Comparison of ENCODE assay signal across 11 cellular contexts in the genomic region with DNA sequence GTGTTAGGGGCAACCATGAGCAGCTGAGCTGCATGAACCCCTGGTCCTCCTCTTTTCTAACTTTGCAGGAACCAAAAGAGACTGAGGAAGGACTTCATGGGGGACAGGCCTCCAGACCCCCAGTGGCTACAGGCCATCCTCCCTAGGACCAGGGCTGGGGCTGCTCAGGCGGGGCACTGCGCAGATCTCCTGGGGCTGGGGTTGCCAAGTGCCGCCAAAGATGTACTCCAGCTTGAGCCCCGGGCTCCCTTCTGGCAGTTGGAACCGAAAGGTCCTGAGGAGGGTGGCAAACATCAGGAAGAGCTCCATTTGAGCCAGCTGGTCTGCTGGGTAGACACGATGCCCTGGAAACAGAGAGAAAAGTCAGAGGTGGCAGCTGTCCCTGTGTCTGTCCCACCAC.
"Had no signal": no experiment of that assay in that cellular context is flagged by ENCODE, and none has a peak within 500 bp of the region (broad histone marks: within the 10 kb centered on the region; RNA-seq: fewer than 3 reads in every experiment).

No MANE protein-coding gene starts in this region.

- H3K9me3 ChIP-seq: body of pancreas, left lung, upper lobe of left lung had no signal

- H3K79me2 ChIP-seq: hepatocyte had no signal

- H3K4me1 ChIP-seq: body of pancreas, left lung had no signal

- H3K4me2 ChIP-seq: hepatocyte had no signal

- H3K4me3 Mint-ChIP-seq: activated CD4-positive, alpha-beta memory T cell treated with anti-CD3 and anti-CD28 coated beads, Interleukin-2, amount 10 ng/mL, durations not matched to agents 7 days and 5 days; activated CD4-positive, alpha-beta T cell treated with anti-CD3 and anti-CD28 coated beads, Interleukin-2, amount 10 ng/mL, durations not matched to agents 24 days and 14 days; activated naive CD8-positive, alpha-beta T cell treated with anti-CD3 and anti-CD28 coated beads, Interleukin-2, amount 50 U/mL, for 24 hours; activated T-cell treated with anti-CD3 and anti-CD28 coated beads, Interleukin-2, amount 50 U/mL, for 72 hours; naive thymus-derived CD4-positive, alpha-beta T cell; neural crest cell had no signal

- H3K27ac Mint-ChIP-seq: activated CD4-positive, alpha-beta memory T cell treated with anti-CD3 and anti-CD28 coated beads, Interleukin-2, amount 10 ng/mL, durations not matched to agents 7 days and 5 days; activated CD4-positive, alpha-beta T cell treated with anti-CD3 and anti-CD28 coated beads, Interleukin-2, amount 10 ng/mL, durations not matched to agents 24 days and 14 days; activated naive CD8-positive, alpha-beta T cell treated with anti-CD3 and anti-CD28 coated beads, Interleukin-2, amount 50 U/mL, for 24 hours; activated T-cell treated with anti-CD3 and anti-CD28 coated beads, Interleukin-2, amount 50 U/mL, for 72 hours had no signal

- H2AFZ ChIP-seq: hepatocyte had no signal

- H3K36me3 ChIP-seq: left lung, upper lobe of left lung had no signal

- H3K9me3 Mint-ChIP-seq: activated CD4-positive, alpha-beta memory T cell treated with anti-CD3 and anti-CD28 coated beads, Interleukin-2, amount 10 ng/mL, durations not matched to agents 7 days and 5 days; activated CD4-positive, alpha-beta T cell treated with anti-CD3 and anti-CD28 coated beads, Interleukin-2, amount 10 ng/mL, durations not matched to agents 24 days and 14 days; activated naive CD8-positive, alpha-beta T cell treated with anti-CD3 and anti-CD28 coated beads, Interleukin-2, amount 50 U/mL, for 24 hours; activated T-cell treated with anti-CD3 and anti-CD28 coated beads, Interleukin-2, amount 50 U/mL, for 72 hours; neural crest cell had no signal

- H3K4me1 Mint-ChIP-seq: activated CD4-positive, alpha-beta T cell treated with anti-CD3 and anti-CD28 coated beads, Interleukin-2, amount 10 ng/mL, durations not matched to agents 24 days and 14 days; neural crest cell had no signal

- H3K27me3 ChIP-seq: body of pancreas, hepatocyte, upper lobe of left lung had no signal

- DNase-seq: activated effector memory CD4-positive, alpha-beta T cell treated with Interleukin-2 at 50 U/mL for 16 hours; activated naive CD8-positive, alpha-beta T cell treated with anti-CD3 and anti-CD28 coated beads, Interleukin-2, amount 50 U/mL, for 24 hours; left lung had no signal

- H3K27ac ChIP-seq: body of pancreas, hepatocyte, left lung, upper lobe of left lung had no signal

- H3K4me3 ChIP-seq: body of pancreas, hepatocyte, left lung, upper lobe of left lung had no signal
